ENCODE assay signal across 1 cellular context in genomic region chr12:25063873-25064598, GRCh38.
TF ChIP-seq lines count a peak whose summit lies in the region.

No MANE protein-coding gene starts in this region.

TF ChIP-seq in GM23338, 12 proteins besides CTCF, POLR2A, EP300 and RAD21 (continued from another document):
- TF ChIP-seq ZNF462 (CRISPR knock-in tag; IDR thresholded peaks at IDR 0.05) (no peak), NANOG (IDR thresholded peaks at IDR 0.05; ENCODE audit: borderline replicate concordance) (no peak), EZH2 (IDR thresholded peaks at IDR 0.05; ENCODE audit: low read depth, unreplicated experiment) (no peak), CREB1 (CRISPR knock-in tag; IDR thresholded peaks at IDR 0.05; ENCODE audit: low read depth) (no peak)
